Comparison of ENCODE assay signal across 1 cellular context in genomic region chr1:34354367-34354766, GRCh38.
TF ChIP-seq lines count a peak whose summit lies in the region.

No MANE protein-coding gene starts in this region.

TF ChIP-seq in H1, 55 proteins besides CTCF, POLR2A, EP300 and RAD21:
- TF ChIP-seq RBBP5 (IDR thresholded peaks at IDR 0.05; ENCODE audit: borderline replicate concordance, low read depth, low read length) (no peak), JUND (IDR thresholded peaks at IDR 0.05; ENCODE audit: low read length) (no peak), PHF8 (conservative IDR thresholded peaks at IDR 0.05; ENCODE audit: low read depth, low read length) (no peak), SIN3A (conservative IDR thresholded peaks at IDR 0.05 in 1 of 2, IDR thresholded peaks at IDR 0.05 in 1 of 2; ENCODE audit: low read depth in 1 of 2, low read length in 2 of 2) (no peak), GABPA (IDR thresholded peaks at IDR 0.05; ENCODE audit: borderline replicate concordance, insufficient read depth, low read length) (no peak), SP2 (IDR thresholded peaks at IDR 0.05; ENCODE audit: low read length) (no peak), USF2 (IDR thresholded peaks at IDR 0.05; ENCODE audit: low read length) (no peak), SP1 (IDR thresholded peaks at IDR 0.05; ENCODE audit: low read depth, low read length) (no peak), EGR1 (IDR thresholded peaks at IDR 0.05; ENCODE audit: borderline replicate concordance, low read depth, low read length) (no peak), CBX8 (IDR thresholded peaks at IDR 0.05; ENCODE audit: borderline replicate concordance, low read depth, low read length) (no peak), RFX5 (IDR thresholded peaks at IDR 0.05; ENCODE audit: borderline replicate concordance, low read depth, low read length) (no peak), CTBP2 (IDR thresholded peaks at IDR 0.05; ENCODE audit: borderline replicate concordance, insufficient read depth, insufficient read length, low read length) (no peak), TAF7 (optimal IDR thresholded peaks at IDR 0.05; ENCODE audit: borderline replicate concordance, low read depth, low read length) (no peak), E2F6 (IDR thresholded peaks at IDR 0.05) (no peak), RNF2 (IDR thresholded peaks at IDR 0.05; ENCODE audit: borderline replicate concordance, low read depth, low read length, missing control alignments, poor library complexity, severe bottlenecking) (no peak), YY1 (IDR thresholded peaks at IDR 0.05; ENCODE audit: low read depth, low read length) (no peak), ATF3 (IDR thresholded peaks at IDR 0.05; ENCODE audit: insufficient read depth, low read depth, low read length) (no peak)
